ENCODE assay signal across 22 cellular contexts in genomic region chrX:70038951-70039350, GRCh38. TPM values are rescaled to one million over a fixed set of nuclear protein-coding genes. Genes with fewer than 3 reads are reported as not detected.
DNase-seq lines count a peak whose midpoint lies in the region; ATAC-seq and TF ChIP-seq lines count a peak whose summit lies in the region.
"Had no signal": no experiment of that assay in that cellular context is flagged by ENCODE, and none has a peak within 500 bp of the region (broad histone marks: within the 10 kb centered on the region; RNA-seq: fewer than 3 reads in every experiment).

No MANE protein-coding gene starts in this region.

- no peak for TF ChIP-seq CTCF in right atrium auricular region (IDR thresholded peaks at IDR 0.05)

- H3K27me3 ChIP-seq in right atrium auricular region, result no peaks in the 10 kb centered on the region

- H3K4me1 ChIP-seq in right atrium auricular region, result no peaks in the 10 kb centered on the region

- no peaks in the 10 kb centered on the region for H3K9me3 ChIP-seq in right atrium auricular region

- H3K27ac ChIP-seq in right atrium auricular region, result no peak overlapping the region

- DNase-seq in DMS53 (lab: John Stamatoyannopoulos, UW) (peak; percentile 28), DMS53 treated with DMSO at 0.1 percent for 48 hours (lab: John Stamatoyannopoulos, UW; ENCODE audit: unreplicated experiment) (no peak), right atrium auricular region (ENCODE audit: low spot score) (peak; percentile 50), Right ventricle myocardium superior (no peak), islet precursor cell (peak; percentile 31)
- DNase-seq: AML-193, DND-41, IMR-90, NCI-H1436, NCI-H187 treated with DMSO at 0.1 percent for 48 hours, NCI-H2171, NCI-H345, NCI-H774, SHP77 had no signal

- intact Hi-C loops in Right ventricle myocardium superior (cut with DNase I), result loop anchor here (5.0 to 10.0 kb wide), 2 partner anchors 58 to 504 kb away; no protein-coding TSS in a partner anchor

- no peak overlapping the region for H3K4me3 ChIP-seq in right atrium auricular region

- ATAC-seq in Right ventricle myocardium superior (ENCODE audit: poor library complexity), result no peak
- no peak for ATAC-seq in HG03045 (IDR thresholded peaks at IDR 0.05; ENCODE audit: unreplicated experiment)
- no peak for ATAC-seq in GM19023 (IDR thresholded peaks at IDR 0.05; ENCODE audit: unreplicated experiment)
- ATAC-seq in HG02938 (IDR thresholded peaks at IDR 0.05; ENCODE audit: unreplicated experiment), result no peak
- ATAC-seq: HCT116, PC-3 had no signal

- H3K36me3 ChIP-seq in right atrium auricular region, result no peaks in the 10 kb centered on the region

RNA-seq across cellular contexts. Expression of gene AWAT2, which starts 10.8 kb away (rescaled TPM):
- total RNA-seq in right atrium auricular region (not detected), Right ventricle myocardium superior (not detected)
- total RNA-seq: A172, H1, PC-3, RPMI7951 had no signal

RNA-seq across cellular contexts. Expression of gene OTUD6A, which starts 23.3 kb away (rescaled TPM):
- total RNA-seq in right atrium auricular region (not detected), Right ventricle myocardium superior (not detected)
- total RNA-seq: A172, IMR-90, PC-3, RPMI7951 had no signal

Comparison
In these comparisons a context has a peak if more than half of its experiments do, and no peak if none do; other contexts are left out.
1. DNase-seq: peak in DMS53 (single experiment), right atrium auricular region (single experiment) and islet precursor cell (single experiment); none in DMS53 treated with DMSO at 0.1 percent for 48 hours (single experiment) and Right ventricle myocardium superior (single experiment).